ENCODE assay signal across 9 cellular contexts in genomic region chr19:48249502-48250014, GRCh38. TPM values are rescaled to one million over a fixed set of nuclear protein-coding genes. Genes with fewer than 3 reads are reported as not detected.
DNase-seq lines count a peak whose midpoint lies in the region; ATAC-seq, FAIRE-seq and TF ChIP-seq lines count a peak whose summit lies in the region.
"Had no signal": no experiment of that assay in that cellular context is flagged by ENCODE, and none has a peak within 500 bp of the region (broad histone marks: within the 10 kb centered on the region; RNA-seq: fewer than 3 reads in every experiment).

No MANE protein-coding gene starts in this region.

- no peaks in the 10 kb centered on the region for H3K27me3 ChIP-seq in CD4-positive, alpha-beta T cell (ENCODE audit: control insufficient read depth, insufficient read depth, low read length)
- H3K27me3 ChIP-seq in GM12878 (replicated peaks in 1 of 2; ENCODE audit: control insufficient read depth in 2 of 2, insufficient read depth in 2 of 2, low read length in 1 of 2), result no peaks in the 10 kb centered on the region
- H3K27me3 ChIP-seq in thyroid gland, result no peaks in the 10 kb centered on the region
- no peaks in the 10 kb centered on the region for H3K27me3 ChIP-seq in hepatocyte

- H3K4me3 ChIP-seq in GM12878, result peak overlapping the region; percentile 77
- no peak overlapping the region for H3K4me3 ChIP-seq in thyroid gland (replicated peaks in 1 of 3)
- H3K4me3 ChIP-seq in hepatocyte, result no peak overlapping the region

- peak overlapping the region; percentile 99 for H3K27ac Mint-ChIP-seq in CD4-positive, alpha-beta T cell
- H3K27ac Mint-ChIP-seq in natural killer cell treated with Interleukin-12 subunit alpha and Interleukin-12 subunit beta and Interleukin-15 and Interleukin-18, amount 100 ng/mL, for 72 hours, result peak overlapping the region; percentile 99
- no peak overlapping the region for H3K27ac Mint-ChIP-seq in glutamatergic neuron (ENCODE audit: unreplicated experiment)

- H3K4me3 Mint-ChIP-seq in CD4-positive, alpha-beta T cell, result peak overlapping the region; percentile 93
- H3K4me3 Mint-ChIP-seq in natural killer cell treated with Interleukin-12 subunit alpha and Interleukin-12 subunit beta and Interleukin-15 and Interleukin-18, amount 100 ng/mL, for 72 hours, result peak overlapping the region; percentile 95
- H3K4me3 Mint-ChIP-seq in glutamatergic neuron (ENCODE audit: unreplicated experiment), result no peak overlapping the region

- TSS peak; percentile 59 for BruUV-seq in GM12878 (replicated peaks; lab: Mats Ljungman, UMichigan)

- no peaks in the 10 kb centered on the region for H4K20me1 ChIP-seq in GM12878 (ENCODE audit: control insufficient read depth, insufficient read depth)
- no peaks in the 10 kb centered on the region for H4K20me1 ChIP-seq in hepatocyte (ENCODE audit: insufficient read depth, poor library complexity, severe bottlenecking)

- H3K79me2 ChIP-seq in GM12878 (ENCODE audit: control insufficient read depth, insufficient read depth, low read length), result peaks cover 40% of the 10 kb centered on the region
- peaks cover 26% of the 10 kb centered on the region for H3K79me2 ChIP-seq in hepatocyte

- H2AFZ ChIP-seq in GM12878 (ENCODE audit: control insufficient read depth, low read depth, low read length) (peak overlapping the region; percentile 89), hepatocyte (no peak overlapping the region)

- H3K36me3 Mint-ChIP-seq in CD4-positive, alpha-beta T cell (ENCODE audit: low read depth), result peaks cover 57% of the 10 kb centered on the region
- H3K36me3 Mint-ChIP-seq in natural killer cell treated with Interleukin-12 subunit alpha and Interleukin-12 subunit beta and Interleukin-15 and Interleukin-18, amount 100 ng/mL, for 72 hours, result peaks cover 11% of the 10 kb centered on the region
- H3K36me3 Mint-ChIP-seq in glutamatergic neuron (ENCODE audit: unreplicated experiment), result no peaks in the 10 kb centered on the region

- TF ChIP-seq EP300 in GM12878 (IDR thresholded peaks at IDR 0.05; ENCODE audit: borderline replicate concordance in 1 of 2, control insufficient read depth in 1 of 2, low read depth in 2 of 2, low read length in 2 of 2), result no peak

- RAD21 ChIA-PET in GM12878 (lab: Charles Lee; ENCODE audit: unreplicated experiment), result interaction anchor here (0.8 to 2.2 kb wide), 4 partner anchors 8 to 139 kb away, joined by 3 to 21 read pairs (median 8); partner anchors contain the start of gene PLA2G4C

- no peak for TF ChIP-seq RAD21 in GM12878 (IDR thresholded peaks at IDR 0.05; ENCODE audit: insufficient read depth, low read depth, low read length)

- peak; percentile 86 for FAIRE-seq in GM12878 (lab: Jason Lieb, UNC)

- no peaks in the 10 kb centered on the region for H3K9me2 ChIP-seq in hepatocyte (replicated peaks; ENCODE audit: insufficient read depth)

- H3K36me3 ChIP-seq in GM12878 (ENCODE audit: control insufficient read depth in 2 of 2, insufficient read depth in 2 of 2, low read length in 1 of 2), result peaks cover 0 to 3% of the 10 kb centered on the region in 2 experiments; a peak in 2 of 4 replicates
- H3K36me3 ChIP-seq in thyroid gland, result no peaks in the 10 kb centered on the region
- H3K36me3 ChIP-seq in hepatocyte (replicated peaks; ENCODE audit: insufficient read depth, low read depth), result no peaks in the 10 kb centered on the region

- CTCF ChIA-PET in CD4-positive, alpha-beta T cell (lab: Charles Lee), result interaction anchor here (0.6 to 2.6 kb wide), 3 partner anchors 10 to 241 kb away, joined by 3 to 21 read pairs (median 7); no protein-coding TSS in a partner anchor
- CTCF ChIA-PET in GM12878 (lab: Yijun Ruan, JAX), result interaction anchor here (0.9 to 2.3 kb wide), 8 partner anchors 8 to 85 kb away, joined by 3 to 15 read pairs (median 4); no protein-coding TSS in a partner anchor

- peak overlapping the region; percentile 94 for H3K27ac ChIP-seq in CD4-positive, alpha-beta T cell (ENCODE audit: low read depth, low read length)
- H3K27ac ChIP-seq in GM12878 (ENCODE audit: control insufficient read depth, insufficient read depth), result peak overlapping the region; percentile 97
- H3K27ac ChIP-seq in thyroid gland, result peak overlapping the region in 2 of 3 donors; percentile 32 to 47
- no peak overlapping the region for H3K27ac ChIP-seq in hepatocyte

- H3K4me2 ChIP-seq in GM12878 (ENCODE audit: control insufficient read depth, insufficient read depth), result peak overlapping the region; percentile 70
- H3K4me2 ChIP-seq in hepatocyte, result no peak overlapping the region

- ATAC-seq in CD4-positive, alpha-beta T cell (ENCODE audit: poor library complexity), result peak; percentile 91
- ATAC-seq in HG02623 (IDR thresholded peaks at IDR 0.05; ENCODE audit: unreplicated experiment) (peak; percentile 53), GM12878 (peak; percentile 95)
- peak; percentile 88 to 92 for ATAC-seq in natural killer cell treated with Interleukin-12 subunit alpha and Interleukin-12 subunit beta and Interleukin-15 and Interleukin-18, amount 100 ng/mL, for 72 hours

- no peak for TF ChIP-seq CTCF in CD4-positive, alpha-beta T cell (IDR thresholded peaks at IDR 0.05)
- TF ChIP-seq CTCF in GM12878 (IDR thresholded peaks at IDR 0.05 in 2 of 3, conservative IDR thresholded peaks at IDR 0.05 in 1 of 3; ENCODE audit: control insufficient read depth in 2 of 3, extremely low read depth in 1 of 3, insufficient read depth in 1 of 3, low read depth in 3 of 3, low read length in 3 of 3), result no peak
- no peak for TF ChIP-seq CTCF in thyroid gland (IDR thresholded peaks at IDR 0.05)
- TF ChIP-seq CTCF in glutamatergic neuron (IDR thresholded peaks at IDR 0.05; ENCODE audit: partially characterized antibody, unreplicated experiment), result no peak
- no peak for TF ChIP-seq CTCF in hepatocyte (IDR thresholded peaks at IDR 0.05; ENCODE audit: poor library complexity)

- peak; percentile 86 for TF ChIP-seq POLR2A in GM12878 (IDR thresholded peaks at IDR 0.05; ENCODE audit: low read depth, low read length)
- no peak for TF ChIP-seq POLR2A in thyroid gland (IDR thresholded peaks at IDR 0.05)

- POLR2A ChIA-PET in CD4-positive, alpha-beta T cell (lab: Charles Lee), result interaction anchor here (0.7 to 2.4 kb wide), 22 partner anchors 9 to 627 kb away, joined by 3 to 31 read pairs (median 4); partner anchors contain the start of genes EMP3, PLA2G4C, SYNGR4 and TMEM143
- POLR2A ChIA-PET in GM12878 (lab: Charles Lee), result interaction anchor here (0.7 to 2.2 kb wide), 6 partner anchors 11 to 139 kb away, joined by 3 to 17 read pairs (median 4); partner anchors contain the start of genes LIG1, PLA2G4C, SYNGR4 and TMEM143

- under 1% methylated on average over 13 of the region's 13 CpGs for WGBS in GM12878 (ENCODE audit: insufficient coverage, insufficient replicate concordance, low lambda C conversion rate, missing lambda C conversion rate)
- WGBS in thyroid gland, 2 donors, result 74 to 85% methylated on average over 13 of the region's 13 CpGs
- WGBS in hepatocyte (ENCODE audit: low lambda C conversion rate, missing lambda C conversion rate), result 93% methylated on average over 13 of the region's 13 CpGs

- intact Hi-C loops in CD4-positive, alpha-beta T cell (cut with DNase I, micrococcal nuclease), result loop anchor here (5.0 to 10.0 kb wide), 3 partner anchors 47 to 1415 kb away; partner anchors contain the start of genes BCL2L12 (in 1 of the 2), IRF3 (in 1 of the 2), LIG1 (in 1 of the 2) and ZSWIM9 (in 1 of the 2)
- intact Hi-C loops in GM12878 (cut with micrococcal nuclease; ENCODE audit: unreplicated experiment), result loop anchor here (5.0 kb wide), 1 partner anchor 47 kb away; no protein-coding TSS in a partner anchor
- intact Hi-C loops in thyroid gland (cut with DNase I), result loop anchor here (10.0 kb wide), 2 partner anchors 45 to 135 kb away; partner anchors contain the start of gene PLA2G4C

- SMC1A ChIA-PET in GM12878 (lab: Charles Lee; ENCODE audit: uncharacterized antibody, unreplicated experiment), result interaction anchor here (1.0 to 1.8 kb wide), 4 partner anchors 9 to 97 kb away, joined by 3 to 17 read pairs (median 6); no protein-coding TSS in a partner anchor

- H3K9me3 ChIP-seq in CD4-positive, alpha-beta T cell (ENCODE audit: control insufficient read depth, low read length), result no peaks in the 10 kb centered on the region
- no peaks in the 10 kb centered on the region for H3K9me3 ChIP-seq in GM12878 (replicated peaks; ENCODE audit: control insufficient read depth, insufficient read depth, low read length)
- H3K9me3 ChIP-seq in thyroid gland, result no peaks in the 10 kb centered on the region
- H3K9me3 ChIP-seq in hepatocyte (ENCODE audit: low read depth), result no peaks in the 10 kb centered on the region

- H3K9ac ChIP-seq in GM12878 (ENCODE audit: control insufficient read depth, insufficient read depth, low read length), result peak overlapping the region; percentile 80

- H3K4me1 ChIP-seq in GM12878 (ENCODE audit: control insufficient read depth, insufficient read depth, low read length), result peaks cover 25% of the 10 kb centered on the region
- peaks cover 25 to 37% of the 10 kb centered on the region in 2 donors for H3K4me1 ChIP-seq in thyroid gland
- peaks cover 7% of the 10 kb centered on the region for H3K4me1 ChIP-seq in hepatocyte (ENCODE audit: insufficient read depth)

- H3K4me1 Mint-ChIP-seq in CD4-positive, alpha-beta T cell (ENCODE audit: low read depth), result peaks cover 86% of the 10 kb centered on the region
- H3K4me1 Mint-ChIP-seq in natural killer cell treated with Interleukin-12 subunit alpha and Interleukin-12 subunit beta and Interleukin-15 and Interleukin-18, amount 100 ng/mL, for 72 hours (ENCODE audit: low read depth in 2 of 2), result peaks cover 54 to 61% of the 10 kb centered on the region in 2 donors
- no peaks in the 10 kb centered on the region for H3K4me1 Mint-ChIP-seq in glutamatergic neuron (ENCODE audit: low read depth, unreplicated experiment)

- DNase-seq in CD4-positive, alpha-beta T cell, result peak; percentile 46 to 71 (median 66)
- DNase-seq in T-helper 2 cell, result peak; percentile 33 to 90 (median 68)
- peak; percentile 78 for DNase-seq in GM12878 (ENCODE audit: low read depth, low spot score)
- DNase-seq in natural killer cell treated with Interleukin-12 subunit alpha and Interleukin-12 subunit beta and Interleukin-15 and Interleukin-18, amount 100 ng/mL, for 72 hours (ENCODE audit: low spot score), result peak; percentile 88
- DNase-seq in thyroid gland, result peak in 1 of 2 donors; percentile 11
- no peak for DNase-seq in glutamatergic neuron
- DNase-seq in hepatocyte (ENCODE audit: low spot score), result no peak
- DNase-seq: DND-41 had no signal

- H3K9me3 Mint-ChIP-seq in CD4-positive, alpha-beta T cell, result no peaks in the 10 kb centered on the region
- no peaks in the 10 kb centered on the region for H3K9me3 Mint-ChIP-seq in natural killer cell treated with Interleukin-12 subunit alpha and Interleukin-12 subunit beta and Interleukin-15 and Interleukin-18, amount 100 ng/mL, for 72 hours
- no peaks in the 10 kb centered on the region for H3K9me3 Mint-ChIP-seq in glutamatergic neuron (ENCODE audit: unreplicated experiment)

- H3K27me3 Mint-ChIP-seq in CD4-positive, alpha-beta T cell, result no peaks in the 10 kb centered on the region
- H3K27me3 Mint-ChIP-seq in natural killer cell treated with Interleukin-12 subunit alpha and Interleukin-12 subunit beta and Interleukin-15 and Interleukin-18, amount 100 ng/mL, for 72 hours, result no peaks in the 10 kb centered on the region
- peaks cover 1% of the 10 kb centered on the region for H3K27me3 Mint-ChIP-seq in glutamatergic neuron (ENCODE audit: unreplicated experiment)

- in situ Hi-C loops in GM12878 (cut with MboI), result no loop called here

RNA-seq across cellular contexts. Expression of gene CARD8, which starts 6.2 kb away (rescaled TPM):
- 10 to 100 TPM; 71.1 to 73.1 TPM for total RNA-seq in CD4-positive, alpha-beta T cell
- total RNA-seq in GM12878 (2013; cell fraction: nucleolus; rRNA removed), result 322 and 361 TPM in 2 replicates
- 39.4 and 39.8 TPM in 2 replicates for total RNA-seq in GM12878 (2014; rRNA removed)
- total RNA-seq in GM12878 (2014; rRNA removed; fragmentation: Illumina TruSeq; extraction: Trizol), result 52.5 and 63.7 TPM in 2 replicates
- 47.2 and 48.2 TPM in 2 replicates for total RNA-seq in GM12878 (2021)
- polyA plus RNA-seq in GM12878 (2011; ENCODE audit: low read depth), result 25.5 TPM
- 56.5 and 66.1 TPM in 2 replicates for polyA plus RNA-seq in GM12878 (2011; rRNA removed)
- 39.6 and 40.3 TPM in 2 replicates for polyA plus RNA-seq in GM12878 (2011; cell fraction: cytosol; rRNA removed)
- 166 and 173 TPM in 2 replicates for polyA plus RNA-seq in GM12878 (2011; cell fraction: nucleus; rRNA removed)
- polyA plus RNA-seq in GM12878 (2012), result 40.0 and 40.4 TPM in 2 replicates
- 69.8 and 91.0 TPM in 2 replicates for polyA plus RNA-seq in GM12878 (2014; fragmentation: Illumina TruSeq; extraction: Trizol)
- polyA plus RNA-seq in GM12878 (2014; fragmentation: Nextera tagmentation; extraction: Ambion mirVana), result 10 to 100 TPM; 41.7 to 44.0 TPM
- polyA plus RNA-seq in GM12878 (2014; rRNA removed), result 41.4 and 49.2 TPM in 2 replicates
- polyA plus RNA-seq in GM12878 (2016; fragmentation: Nextera tagmentation; extraction: Ambion mirVana), result 10 to 100 TPM; 42.3 to 43.2 TPM
- polyA minus RNA-seq in GM12878 (2011; rRNA and poly(A)+ RNA removed), result 35.4 and 42.2 TPM in 2 replicates
- 20.4 and 24.1 TPM in 2 replicates for polyA minus RNA-seq in GM12878 (2011; cell fraction: cytosol; rRNA and poly(A)+ RNA removed)
- polyA minus RNA-seq in GM12878 (2011; cell fraction: nucleus; rRNA and poly(A)+ RNA removed), result 52.0 and 77.9 TPM in 2 replicates
- 100 to 1,000 TPM; 172 to 176 TPM for total RNA-seq in natural killer cell treated with Interleukin-12 subunit alpha and Interleukin-12 subunit beta and Interleukin-15 and Interleukin-18, amount 100 ng/mL, for 72 hours
- 10 to 100 TPM; 37.0 to 58.9 (median 57.7) TPM for total RNA-seq in thyroid gland
- 41.9 TPM for total RNA-seq in glutamatergic neuron (ENCODE audit: unreplicated experiment)
- total RNA-seq in hepatocyte, result 17.0 and 18.8 TPM in 2 replicates
- polyA plus RNA-seq in hepatocyte, result 7.6 and 10.3 TPM in 2 replicates

RNA-seq across cellular contexts. Expression of gene ZNF114, which starts 20.3 kb away (rescaled TPM):
- not detected for total RNA-seq in CD4-positive, alpha-beta T cell
- not detected in 2 replicates for total RNA-seq in GM12878 (2013; cell fraction: nucleolus; rRNA removed)
- total RNA-seq in GM12878 (2014; rRNA removed) (5.0 TPM in 2 replicates), GM12878 (2014; rRNA removed; fragmentation: Illumina TruSeq; extraction: Trizol) (6.1 TPM in 2 replicates), GM12878 (2021) (2.9 and 5.7 TPM in 2 replicates), thyroid gland (10 to 100 TPM in 1 of 4 donors, 1 to 10 TPM in 3; 5.3 to 11.7 (median 6.1) TPM), glutamatergic neuron (ENCODE audit: unreplicated experiment) (3.7 TPM), hepatocyte (0.84 and 0.90 TPM in 2 replicates)
- 0.72 TPM for polyA plus RNA-seq in GM12878 (2011; ENCODE audit: low read depth)
- polyA plus RNA-seq in GM12878 (2011; rRNA removed) (0.09 TPM in 1 of 2 replicates, not detected in the other), GM12878 (2014; fragmentation: Illumina TruSeq; extraction: Trizol) (5.6 and 5.7 TPM in 2 replicates), GM12878 (2014; fragmentation: Nextera tagmentation; extraction: Ambion mirVana) (1 to 10 TPM; 1.0 to 2.0 TPM), GM12878 (2014; rRNA removed) (3.5 and 3.8 TPM in 2 replicates), GM12878 (2016; fragmentation: Nextera tagmentation; extraction: Ambion mirVana) (1 to 10 TPM; 4.9 to 5.7 TPM), hepatocyte (1.6 and 3.0 TPM in 2 replicates)
- polyA plus RNA-seq in GM12878 (2011; cell fraction: cytosol; rRNA removed), result 0.16 TPM in 1 of 2 replicates, not detected in the other
- not detected in 2 replicates for polyA plus RNA-seq in GM12878 (2011; cell fraction: nucleus; rRNA removed)
- 0.77 and 0.81 TPM in 2 replicates for polyA plus RNA-seq in GM12878 (2012)
- not detected in 2 replicates for polyA minus RNA-seq in GM12878 (2011; rRNA and poly(A)+ RNA removed)
- polyA minus RNA-seq in GM12878 (2011; cell fraction: cytosol; rRNA and poly(A)+ RNA removed), result not detected in 2 replicates
- not detected in 2 replicates for polyA minus RNA-seq in GM12878 (2011; cell fraction: nucleus; rRNA and poly(A)+ RNA removed)
- total RNA-seq in natural killer cell treated with Interleukin-12 subunit alpha and Interleukin-12 subunit beta and Interleukin-15 and Interleukin-18, amount 100 ng/mL, for 72 hours, result under 1 TPM in 1 of 2 donors, not detected in 1; 0.64 TPM

Comparison
In these comparisons a context has a peak if more than half of its experiments do, and no peak if none do; other contexts are left out.
1. DNase-seq: peak in CD4-positive, alpha-beta T cell (10 of 10), T-helper 2 cell (5 of 5), GM12878 (single experiment) and natural killer cell treated with Interleukin-12 subunit alpha and Interleukin-12 subunit beta and Interleukin-15 and Interleukin-18, amount 100 ng/mL, for 72 hours (single experiment); none in glutamatergic neuron (single experiment) and hepatocyte (single experiment).
2. Peak in every context shown above with its lines, with median percentiles within 50 percentile points of each other: ATAC-seq.